ENCODE assay signal across 1 cellular context in the genomic region with DNA sequence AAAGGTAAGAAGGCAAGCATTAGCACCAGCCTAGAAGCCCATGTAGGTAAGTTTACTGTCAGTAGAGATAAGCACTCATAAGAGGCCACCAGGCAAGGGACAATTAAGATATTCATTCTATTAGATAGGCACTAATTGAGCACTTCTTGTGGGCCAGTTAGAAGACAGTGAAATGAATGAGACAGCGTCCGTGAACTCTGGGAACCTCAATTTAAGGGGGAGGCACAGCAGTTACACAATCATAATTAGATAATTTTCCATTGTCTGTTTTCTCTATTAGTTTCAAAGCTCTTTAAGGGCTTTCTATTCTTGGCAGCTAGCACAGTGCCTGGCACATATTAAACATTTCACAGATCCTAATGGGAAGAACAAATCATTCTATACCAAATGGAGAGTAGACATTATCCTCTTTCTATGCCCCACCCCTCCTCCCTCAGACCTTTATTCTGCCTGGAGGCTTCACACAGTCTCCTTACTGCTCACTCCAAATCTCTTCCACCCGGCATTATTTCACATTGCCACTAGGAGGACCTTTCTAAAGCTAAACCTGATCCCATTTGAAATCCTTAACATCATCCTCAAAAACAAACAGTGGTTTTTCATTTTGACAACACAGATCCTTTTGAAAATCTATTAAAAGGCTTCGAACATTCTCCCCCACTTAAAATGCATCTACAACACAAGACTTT.
TF ChIP-seq lines count a peak whose summit lies in the region.

No MANE protein-coding gene starts in this region.

TF ChIP-seq in WTC11, 78 proteins besides CTCF, POLR2A, EP300 and RAD21 (continued from another document):
- TF ChIP-seq ZNF532 (CRISPR knock-in tag; IDR thresholded peaks at IDR 0.05; ENCODE audit: borderline replicate concordance) (no peak), TEAD4 (CRISPR knock-in tag; IDR thresholded peaks at IDR 0.05) (no peak), ZNF317 (CRISPR knock-in tag; IDR thresholded peaks at IDR 0.05; ENCODE audit: borderline replicate concordance, low read depth) (no peak), NR1H2 (CRISPR knock-in tag; IDR thresholded peaks at IDR 0.05) (no peak), TCF7 (CRISPR knock-in tag; IDR thresholded peaks at IDR 0.05; ENCODE audit: low read depth) (no peak), MXD4 (CRISPR knock-in tag; IDR thresholded peaks at IDR 0.05; ENCODE audit: borderline replicate concordance) (no peak), NFYB (CRISPR knock-in tag; conservative IDR thresholded peaks at IDR 0.05; ENCODE audit: low read depth) (no peak)
- TF ChIP-seq, protein P1, sequence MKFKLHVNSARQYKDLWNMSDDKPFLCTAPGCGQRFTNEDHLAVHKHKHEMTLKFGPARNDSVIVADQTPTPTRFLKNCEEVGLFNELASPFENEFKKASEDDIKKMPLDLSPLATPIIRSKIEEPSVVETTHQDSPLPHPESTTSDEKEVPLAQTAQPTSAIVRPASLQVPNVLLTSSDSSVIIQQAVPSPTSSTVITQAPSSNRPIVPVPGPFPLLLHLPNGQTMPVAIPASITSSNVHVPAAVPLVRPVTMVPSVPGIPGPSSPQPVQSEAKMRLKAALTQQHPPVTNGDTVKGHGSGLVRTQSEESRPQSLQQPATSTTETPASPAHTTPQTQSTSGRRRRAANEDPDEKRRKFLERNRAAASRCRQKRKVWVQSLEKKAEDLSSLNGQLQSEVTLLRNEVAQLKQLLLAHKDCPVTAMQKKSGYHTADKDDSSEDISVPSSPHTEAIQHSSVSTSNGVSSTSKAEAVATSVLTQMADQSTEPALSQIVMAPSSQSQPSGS (CRISPR knock-in tag; IDR thresholded peaks at IDR 0.05; ENCODE audit: borderline replicate concordance, low read depth), result no peak
